1 cellular context compared by ENCODE assay signal in the genomic region with DNA sequence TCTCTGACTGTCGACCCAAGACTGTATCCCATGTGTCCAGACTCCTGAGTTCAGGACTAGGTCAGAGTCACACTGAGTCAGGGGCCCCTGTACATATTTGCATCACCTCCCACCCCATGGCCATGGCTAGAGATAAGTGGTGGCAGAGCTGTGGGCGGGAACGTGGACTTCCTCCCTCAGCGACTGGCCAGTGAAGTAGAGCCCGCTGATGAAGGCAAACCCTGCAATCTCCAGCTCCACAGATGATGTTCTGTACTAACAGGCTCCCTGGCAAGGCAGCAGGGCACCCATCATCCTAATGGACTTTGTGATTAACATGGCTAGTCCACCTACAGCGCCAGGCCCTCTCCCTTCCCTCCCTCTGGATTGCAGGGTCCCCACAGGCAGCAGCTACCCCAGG.
TF ChIP-seq lines count a peak whose summit lies in the region.

No MANE protein-coding gene starts in this region.

TF ChIP-seq in HEK293, 187 proteins besides CTCF, POLR2A, EP300 and RAD21 (continued from another document):
- TF ChIP-seq, protein P1, sequence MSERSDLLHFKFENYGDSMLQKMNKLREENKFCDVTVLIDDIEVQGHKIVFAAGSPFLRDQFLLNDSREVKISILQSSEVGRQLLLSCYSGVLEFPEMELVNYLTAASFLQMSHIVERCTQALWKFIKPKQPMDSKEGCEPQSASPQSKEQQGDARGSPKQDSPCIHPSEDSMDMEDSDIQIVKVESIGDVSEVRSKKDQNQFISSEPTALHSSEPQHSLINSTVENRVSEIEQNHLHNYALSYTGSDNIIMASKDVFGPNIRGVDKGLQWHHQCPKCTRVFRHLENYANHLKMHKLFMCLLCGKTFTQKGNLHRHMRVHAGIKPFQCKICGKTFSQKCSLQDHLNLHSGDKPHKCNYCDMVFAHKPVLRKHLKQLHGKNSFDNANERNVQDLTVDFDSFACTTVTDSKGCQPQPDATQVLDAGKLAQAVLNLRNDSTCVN (tag by site-specific recombination; optimal IDR thresholded peaks at IDR 0.05) = no peak
- TF ChIP-seq ZNF555 (tag by site-specific recombination; conservative IDR thresholded peaks at IDR 0.05) (no peak), ZNF112 (tag by site-specific recombination; IDR thresholded peaks at IDR 0.05) (no peak), ZFHX2 (tag by site-specific recombination; conservative IDR thresholded peaks at IDR 0.05) (0 out of 2 replicates have a peak, but pooled peaks have one; percentile 14)
